In genomic region chr3:177300039-177300833, GRCh38 we compare ENCODE assay signal across 1 cellular context.
TF ChIP-seq lines count a peak whose summit lies in the region.

No MANE protein-coding gene starts in this region.

TF ChIP-seq in K562, 482 proteins besides CTCF, POLR2A, EP300 and RAD21 (continued from another document and continues in another):
- no peak for TF ChIP-seq ZNF639 (CRISPR knock-in tag; conservative IDR thresholded peaks at IDR 0.05 in 1 of 2, IDR thresholded peaks at IDR 0.05 in 1 of 2)
- no peak for TF ChIP-seq MBD2 (IDR thresholded peaks at IDR 0.05; ENCODE audit: borderline replicate concordance, low read depth)
- TF ChIP-seq ZEB2 (IDR thresholded peaks at IDR 0.05) = peak; percentile 46; the same call in 1 of the 2 replicates
- TF ChIP-seq NFIC (IDR thresholded peaks at IDR 0.05) = peak; percentile 39; the same call in 1 of the 2 replicates
- TF ChIP-seq ZBTB43 (CRISPR knock-in tag; IDR thresholded peaks at IDR 0.05) = no peak
- no peak for TF ChIP-seq ZNF197 (CRISPR knock-in tag; IDR thresholded peaks at IDR 0.05; ENCODE audit: low read depth)
- no peak for TF ChIP-seq ZNF263 (CRISPR knock-in tag; IDR thresholded peaks at IDR 0.05; ENCODE audit: borderline replicate concordance)
- TF ChIP-seq ZNF444 (CRISPR knock-in tag; IDR thresholded peaks at IDR 0.05) = no peak
- no peak for TF ChIP-seq ELF4 (CRISPR knock-in tag; IDR thresholded peaks at IDR 0.05)
- no peak for TF ChIP-seq RFX1 (IDR thresholded peaks at IDR 0.05)
- TF ChIP-seq ZNF280B (CRISPR knock-in tag; IDR thresholded peaks at IDR 0.05) = no peak
- no peak for TF ChIP-seq PYGO2 (tag; IDR thresholded peaks at IDR 0.05)
- TF ChIP-seq NRF1 (conservative IDR thresholded peaks at IDR 0.05 in 1 of 2, IDR thresholded peaks at IDR 0.05 in 1 of 2) = 0 out of 4 replicates have a peak, but pooled peaks of 1 of the 2 experiments have one; percentile 4
- TF ChIP-seq YY1 (IDR thresholded peaks at IDR 0.05; ENCODE audit: borderline replicate concordance in 1 of 3, control insufficient read depth in 1 of 3, extremely low read depth in 1 of 3, insufficient read depth in 3 of 3, insufficient read length in 1 of 3, insufficient replicate concordance in 2 of 3, low read depth in 1 of 3, low read length in 2 of 3) = no peak
- no peak for TF ChIP-seq ZC3H8 (IDR thresholded peaks at IDR 0.05)
- peak; percentile 48 to 57; a peak in 3 of 4 replicates for TF ChIP-seq FOXA3 (CRISPR knock-in tag; conservative IDR thresholded peaks at IDR 0.05 in 1 of 2, IDR thresholded peaks at IDR 0.05 in 1 of 2)
- no peak for TF ChIP-seq ZNF143 (CRISPR knock-in tag; IDR thresholded peaks at IDR 0.05)
- TF ChIP-seq ZBTB49 (CRISPR knock-in tag; IDR thresholded peaks at IDR 0.05; ENCODE audit: borderline replicate concordance) = no peak
- no peak for TF ChIP-seq WHSC1 (IDR thresholded peaks at IDR 0.05; ENCODE audit: low read length)
- TF ChIP-seq ZNF224 (CRISPR knock-in tag; IDR thresholded peaks at IDR 0.05) = no peak
- TF ChIP-seq ZNF766 (CRISPR knock-in tag; conservative IDR thresholded peaks at IDR 0.05) = no peak
- peak; percentile 14; the same call in 1 of the 2 replicates for TF ChIP-seq MTA2 (IDR thresholded peaks at IDR 0.05; ENCODE audit: low read depth)
- no peak for TF ChIP-seq NEUROD1 (IDR thresholded peaks at IDR 0.05; ENCODE audit: borderline replicate concordance, low read depth, low read length, partially characterized antibody)
- TF ChIP-seq BRD9 (IDR thresholded peaks at IDR 0.05; ENCODE audit: low read depth, partially characterized antibody) = peak; percentile 17
- TF ChIP-seq PURB (CRISPR knock-in tag; IDR thresholded peaks at IDR 0.05; ENCODE audit: low read depth) = no peak
- 0 out of 2 replicates have a peak, but pooled peaks have one; percentile 51 for TF ChIP-seq MYNN (IDR thresholded peaks at IDR 0.05)
- TF ChIP-seq MYNN (CRISPR knock-in tag; IDR thresholded peaks at IDR 0.05) = no peak
- TF ChIP-seq POLR2AphosphoS5 (IDR thresholded peaks at IDR 0.05; ENCODE audit: control insufficient read depth, insufficient read depth, low read depth, low read length) = peak; percentile 39; the same call in 1 of the 2 replicates
- TF ChIP-seq ZNF583 (CRISPR knock-in tag; IDR thresholded peaks at IDR 0.05) = no peak
- TF ChIP-seq ZNF121 (CRISPR knock-in tag; conservative IDR thresholded peaks at IDR 0.05) = no peak
- TF ChIP-seq TOE1 (IDR thresholded peaks at IDR 0.05; ENCODE audit: borderline replicate concordance) = 0 out of 2 replicates have a peak, but pooled peaks have one; percentile 40
- TF ChIP-seq TOE1 (CRISPR knock-in tag; IDR thresholded peaks at IDR 0.05; ENCODE audit: borderline replicate concordance, low read depth) = no peak
- peak; percentile 74 for TF ChIP-seq ZNF592 (IDR thresholded peaks at IDR 0.05)
- TF ChIP-seq FOXP4 (CRISPR knock-in tag; IDR thresholded peaks at IDR 0.05; ENCODE audit: borderline replicate concordance) = no peak
- no peak for TF ChIP-seq PHB (CRISPR knock-in tag; IDR thresholded peaks at IDR 0.05)
- no peak for TF ChIP-seq PKNOX1 (IDR thresholded peaks at IDR 0.05)
- no peak for TF ChIP-seq NKRF (IDR thresholded peaks at IDR 0.05; ENCODE audit: borderline replicate concordance)
- TF ChIP-seq ZNF124 (CRISPR knock-in tag; IDR thresholded peaks at IDR 0.05) = no peak
- TF ChIP-seq CREM (IDR thresholded peaks at IDR 0.05; ENCODE audit: low read depth) = peak; percentile 19; the same call in 1 of the 2 replicates
- TF ChIP-seq MEF2A (IDR thresholded peaks at IDR 0.05; ENCODE audit: control insufficient read depth, low read depth, low read length) = no peak
- TF ChIP-seq ZFP91 (CRISPR knock-in tag; IDR thresholded peaks at IDR 0.05) = no peak
- TF ChIP-seq TEAD4 (IDR thresholded peaks at IDR 0.05; ENCODE audit: low read length) = peak; percentile 70
- no peak for TF ChIP-seq TEAD4 (CRISPR knock-in tag; IDR thresholded peaks at IDR 0.05; ENCODE audit: borderline replicate concordance)
- TF ChIP-seq SAP30 (IDR thresholded peaks at IDR 0.05; ENCODE audit: borderline replicate concordance, insufficient read depth, low read depth, low read length, poor library complexity, severe bottlenecking) = no peak
- TF ChIP-seq ILK (tag; IDR thresholded peaks at IDR 0.05; ENCODE audit: borderline replicate concordance, low read depth) = no peak
- peak; percentile 53; the same call in 1 of the 2 replicates for TF ChIP-seq CXXC5 (CRISPR knock-in tag; IDR thresholded peaks at IDR 0.05)
- TF ChIP-seq ZNF24 (IDR thresholded peaks at IDR 0.05) = peak; percentile 65
- TF ChIP-seq RCOR1 (IDR thresholded peaks at IDR 0.05; ENCODE audit: borderline replicate concordance in 1 of 2, low read depth in 2 of 2, low read length in 2 of 2) = peak in 1 of 2 experiments; percentile 34; a peak in 1 of 4 replicates
- no peak for TF ChIP-seq FOXP1 (CRISPR knock-in tag; IDR thresholded peaks at IDR 0.05)
- no peak for TF ChIP-seq SIN3B (IDR thresholded peaks at IDR 0.05; ENCODE audit: low read depth)
